Comparison of ENCODE assay signal across 18 cellular contexts in the genomic region with DNA sequence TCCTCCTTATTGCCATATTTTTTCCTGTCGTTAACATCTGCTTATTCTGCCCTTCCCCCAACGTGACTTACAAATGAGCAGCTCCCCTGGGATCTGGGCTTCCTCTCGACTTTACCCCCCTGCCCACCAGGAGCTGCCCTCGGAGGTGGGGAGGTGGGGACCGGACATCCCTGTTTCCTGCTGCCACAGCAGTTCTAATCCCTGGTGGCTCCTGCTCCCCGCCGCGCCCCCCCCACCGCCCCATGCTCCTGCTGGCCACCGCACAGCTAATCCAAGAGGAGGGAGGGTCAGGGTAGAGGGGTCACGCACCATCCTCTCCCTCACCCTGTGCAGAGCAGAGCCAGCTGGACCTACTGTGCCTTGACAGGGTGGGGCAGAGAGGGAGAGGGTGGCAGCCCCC. TPM values are rescaled to one million over a fixed set of nuclear protein-coding genes. Genes with fewer than 3 reads are reported as not detected.
DNase-seq lines count a peak whose midpoint lies in the region; ATAC-seq and TF ChIP-seq lines count a peak whose summit lies in the region.
"Had no signal": no experiment of that assay in that cellular context is flagged by ENCODE, and none has a peak within 500 bp of the region (broad histone marks: within the 10 kb centered on the region; RNA-seq: fewer than 3 reads in every experiment).

No MANE protein-coding gene starts in this region.

- H3K4me3 ChIP-seq in BLaER1 (peak overlapping the region; percentile 83), esophagus squamous epithelium (no peak overlapping the region), skin epidermis (no peak overlapping the region)
- H3K4me3 ChIP-seq: ovary had no signal

- H3K4me2 ChIP-seq in BLaER1: peak overlapping the region; percentile 96

- H3K27ac ChIP-seq in BLaER1: peak overlapping the region; percentile 100
- H3K27ac ChIP-seq in esophagus squamous epithelium: peak overlapping the region in 3 of 4 donors; percentile 38 to 57 (median 48)
- H3K27ac ChIP-seq in skin epidermis: peak overlapping the region in 12 of 21 experiments; percentile 3 to 98 (median 38)

- ATAC-seq in GM21576 (IDR thresholded peaks at IDR 0.05; ENCODE audit: unreplicated experiment) (no peak), sciatic nerve (no peak)
- ATAC-seq: activated naive CD4-positive, alpha-beta T cell treated with anti-CD3 and anti-CD28 coated beads, Interleukin-2, amount 50 U/mL, for 72 hours; HCT116 had no signal

- peaks cover 87% of the 10 kb centered on the region for H3K4me1 ChIP-seq in BLaER1
- peaks cover 12 to 56% (median 36%) of the 10 kb centered on the region in 3 donors for H3K4me1 ChIP-seq in esophagus squamous epithelium

- H4K20me1 ChIP-seq in BLaER1: no peaks in the 10 kb centered on the region

- no peak for TF ChIP-seq POLR2A in esophagus squamous epithelium (IDR thresholded peaks at IDR 0.05)

- no peaks in the 10 kb centered on the region for H3K9me3 ChIP-seq in BLaER1
- no peaks in the 10 kb centered on the region for H3K9me3 ChIP-seq in esophagus squamous epithelium
- H3K9me3 ChIP-seq: ovary had no signal

- TF ChIP-seq CTCF in esophagus squamous epithelium (IDR thresholded peaks at IDR 0.05): no peak

- DNase-seq in NCI-H69 (lab: John Stamatoyannopoulos, UW): peak; percentile 25
- DNase-seq in esophagus squamous epithelium (lab: John Stamatoyannopoulos, UW): no peak
- no peak for DNase-seq in sciatic nerve (ENCODE audit: low spot score)
- DNase-seq in NCI-H2196 (lab: John Stamatoyannopoulos, UW; ENCODE audit: unreplicated experiment): no peak
- no peak for DNase-seq in globus pallidus (ENCODE audit: low spot score)
- DNase-seq: activated CD4-positive, alpha-beta T cell treated with anti-CD3 and anti-CD28 coated beads, Interleukin-2, amount 50 U/mL, for 48 hours; activated T-cell treated with anti-CD3 and anti-CD28 coated beads, Interleukin-2, amount 50 U/mL, for 1 hour; Calu3; NCI-H1436 treated with DMSO at 0.1 percent for 48 hours; NCI-H2227 treated with DMSO at 0.1 percent for 48 hours; ovary; stimulated activated CD4-positive, alpha-beta T cell treated with anti-CD3 and anti-CD28 coated beads, Interleukin-12 subunit alpha, Interleukin-12 subunit beta, amount 100 ng/mL, for 4 hours; T1000 had no signal

- H3K36me3 ChIP-seq in BLaER1 (peaks cover 40% of the 10 kb centered on the region), esophagus squamous epithelium (peaks cover 15 to 78% (median 35%) of the 10 kb centered on the region in 3 donors)
- H3K36me3 ChIP-seq: ovary had no signal

- peak overlapping the region; percentile 93 for H3K9ac ChIP-seq in BLaER1

- H3K27me3 ChIP-seq in BLaER1 (no peaks in the 10 kb centered on the region), esophagus squamous epithelium (no peaks in the 10 kb centered on the region)
- H3K27me3 ChIP-seq: ovary had no signal

- WGBS in esophagus squamous epithelium, 2 donors: 45 to 68% methylated on average over 3 to 8 of the region's 11 CpGs

- intact Hi-C loops in esophagus squamous epithelium (cut with DNase I) (no loop called here), sciatic nerve (cut with DNase I) (no loop called here)

RNA-seq across cellular contexts. Expression of gene SLC27A3, which starts 4.4 kb away (rescaled TPM):
- 10 to 100 TPM in 2 of 4 donors, 1 to 10 TPM in 2; 7.6 to 15.0 (median 11.2) TPM for total RNA-seq in esophagus squamous epithelium
- total RNA-seq in sciatic nerve: 38.0 TPM

RNA-seq across cellular contexts. Expression of gene INTS3, which starts 43.0 kb away (rescaled TPM):
- total RNA-seq in esophagus squamous epithelium: 10 to 100 TPM; 24.6 to 27.9 (median 26.2) TPM
- total RNA-seq in sciatic nerve: 72.4 TPM

Comparison
In these comparisons a context has a peak if more than half of its experiments do, and no peak if none do; other contexts are left out.
1. H3K27ac ChIP-seq: peak in every context shown above with its lines; median percentile 100 in BLaER1; 48 in esophagus squamous epithelium; 38 in skin epidermis.